8 cellular contexts compared by ENCODE assay signal in genomic region chr3:12948891-12949711, GRCh38.
DNase-seq lines count a peak whose midpoint lies in the region; ATAC-seq lines count a peak whose summit lies in the region.

No MANE protein-coding gene starts in this region.

- H3K9me3 ChIP-seq in Karpas-422 (ENCODE audit: low read length), result no peaks in the 10 kb centered on the region

- no peaks in the 10 kb centered on the region for H3K9me2 ChIP-seq in Karpas-422 (replicated peaks; ENCODE audit: insufficient read depth, low read length)

- peaks cover 36% of the 10 kb centered on the region for H3K4me1 Mint-ChIP-seq in activated naive CD8-positive, alpha-beta T cell treated with anti-CD3 and anti-CD28 coated beads, Interleukin-2, amount 10 ng/mL, durations not matched to agents 7 days and 5 days
- peaks cover 55 to 77% (median 68%) of the 10 kb centered on the region in 3 donors for H3K4me1 Mint-ChIP-seq in naive B cell

- H3K9ac ChIP-seq in Karpas-422 (ENCODE audit: low read length), result no peak overlapping the region

- H3K36me3 Mint-ChIP-seq in activated naive CD8-positive, alpha-beta T cell treated with anti-CD3 and anti-CD28 coated beads, Interleukin-2, amount 10 ng/mL, durations not matched to agents 7 days and 5 days, result peaks cover 3% of the 10 kb centered on the region
- no peaks in the 10 kb centered on the region for H3K36me3 Mint-ChIP-seq in naive B cell

- H3K79me2 ChIP-seq in Karpas-422 (ENCODE audit: low read length), result no peaks in the 10 kb centered on the region

- ATAC-seq in GM19452 (IDR thresholded peaks at IDR 0.05; ENCODE audit: unreplicated experiment) (peak; percentile 62), naive B cell (ENCODE audit: low read depth in 2 of 2) (peak; percentile 35 to 38)
- peak; percentile 94 for ATAC-seq in activated naive CD8-positive, alpha-beta T cell treated with anti-CD3 and anti-CD28 coated beads, Interleukin-2, amount 10 ng/mL, durations not matched to agents 7 days and 5 days (ENCODE audit: low read depth)

- in situ Hi-C loops in ACHN (cut with HindIII; ENCODE audit: low pct_ligation_motif_present, low pct_unique_long_range_greater_than_20kb, low sequenced_read_pairs), result no loop called here

- H2AFZ ChIP-seq in Karpas-422 (ENCODE audit: low read length), result no peak overlapping the region

- no peak overlapping the region for H3K4me3 ChIP-seq in Karpas-422 (ENCODE audit: low read length)

- H3K9me3 Mint-ChIP-seq in activated naive CD8-positive, alpha-beta T cell treated with anti-CD3 and anti-CD28 coated beads, Interleukin-2, amount 10 ng/mL, durations not matched to agents 7 days and 5 days, result no peaks in the 10 kb centered on the region
- no peaks in the 10 kb centered on the region for H3K9me3 Mint-ChIP-seq in naive B cell

- H3K4me1 ChIP-seq in Karpas-422 (ENCODE audit: low read length), result no peaks in the 10 kb centered on the region

- no peak overlapping the region for H3K4me2 ChIP-seq in Karpas-422 (ENCODE audit: low read depth, low read length, poor library complexity, severe bottlenecking)

- no peaks in the 10 kb centered on the region for H3K36me3 ChIP-seq in Karpas-422 (ENCODE audit: insufficient read depth, low read length)

- H3K4me3 Mint-ChIP-seq in activated naive CD8-positive, alpha-beta T cell treated with anti-CD3 and anti-CD28 coated beads, Interleukin-2, amount 10 ng/mL, durations not matched to agents 7 days and 5 days, result peak overlapping the region; percentile 37
- H3K4me3 Mint-ChIP-seq in naive B cell, result peak overlapping the region in 1 of 8 donors; percentile 68

- H3K27me3 ChIP-seq in Karpas-422 (ENCODE audit: low read length), result no peaks in the 10 kb centered on the region

- peak; percentile 53 for DNase-seq in CD1c-positive myeloid dendritic cell (ENCODE audit: extremely low spot score)
- peak; percentile 46 to 55 for DNase-seq in Kasumi-1 (lab: John Stamatoyannopoulos, UW)
- DNase-seq in activated naive CD8-positive, alpha-beta T cell treated with anti-CD3 and anti-CD28 coated beads, Interleukin-2, amount 10 ng/mL, durations not matched to agents 7 days and 5 days, result peak; percentile 45
- DNase-seq in naive B cell, result no peak
- DNase-seq in ACHN, result no peak
- DNase-seq in Karpas-422, result no peak
- no peak for DNase-seq in cortex of kidney (lab: John Stamatoyannopoulos, UW)

- POLR2A ChIA-PET in activated naive CD8-positive, alpha-beta T cell treated with anti-CD3 and anti-CD28 coated beads, Interleukin-2, amount 10 ng/mL, durations not matched to agents 7 days and 5 days (lab: Charles Lee), result no interaction called here

- H3K27me3 Mint-ChIP-seq in activated naive CD8-positive, alpha-beta T cell treated with anti-CD3 and anti-CD28 coated beads, Interleukin-2, amount 10 ng/mL, durations not matched to agents 7 days and 5 days, result no peaks in the 10 kb centered on the region
- H3K27me3 Mint-ChIP-seq in naive B cell, result no peaks in the 10 kb centered on the region

- H3K27ac ChIP-seq in Karpas-422 (ENCODE audit: low read length), result no peak overlapping the region

- H4K20me1 ChIP-seq in Karpas-422 (ENCODE audit: insufficient read depth, low read depth, low read length), result peaks cover 39% of the 10 kb centered on the region; the same call in 1 of the 2 replicates

- no peak overlapping the region for H3K27ac Mint-ChIP-seq in activated naive CD8-positive, alpha-beta T cell treated with anti-CD3 and anti-CD28 coated beads, Interleukin-2, amount 10 ng/mL, durations not matched to agents 7 days and 5 days
- H3K27ac Mint-ChIP-seq in naive B cell, result peak overlapping the region in 5 of 6 donors; percentile 16 to 82 (median 47)

Comparison
In these comparisons a context has a peak if more than half of its experiments do, and no peak if none do; other contexts are left out.
1. DNase-seq: peak in CD1c-positive myeloid dendritic cell (single experiment), Kasumi-1 (2 of 2) and activated naive CD8-positive, alpha-beta T cell treated with anti-CD3 and anti-CD28 coated beads, Interleukin-2, amount 10 ng/mL, durations not matched to agents 7 days and 5 days (single experiment); none in naive B cell (single experiment), ACHN (single experiment), Karpas-422 (single experiment) and cortex of kidney (single experiment).
2. ATAC-seq: peak in every context shown above with its lines; median percentile 94 in activated naive CD8-positive, alpha-beta T cell treated with anti-CD3 and anti-CD28 coated beads, Interleukin-2, amount 10 ng/mL, durations not matched to agents 7 days and 5 days; 62 in GM19452; 36 in naive B cell.